ENCODE assay signal across 17 cellular contexts in genomic region chr2:25305197-25305596, GRCh38. TPM values are rescaled to one million over a fixed set of nuclear protein-coding genes. Genes with fewer than 3 reads are reported as not detected.
DNase-seq lines count a peak whose midpoint lies in the region; ATAC-seq lines count a peak whose summit lies in the region.
"Had no signal": no experiment of that assay in that cellular context is flagged by ENCODE, and none has a peak within 500 bp of the region (broad histone marks: within the 10 kb centered on the region; RNA-seq: fewer than 3 reads in every experiment).

No MANE protein-coding gene starts in this region.

- H3K9me3 Mint-ChIP-seq in CD8-positive, alpha-beta memory T cell: no peaks in the 10 kb centered on the region

- no peaks in the 10 kb centered on the region for H3K27me3 Mint-ChIP-seq in CD8-positive, alpha-beta memory T cell
- H3K27me3 Mint-ChIP-seq: activated CD4-positive, alpha-beta T cell treated with anti-CD3 and anti-CD28 coated beads for 36 hours had no signal

- DNase-seq in CD8-positive, alpha-beta memory T cell: peak in 2 of 5 donors; percentile 47 to 55
- DNase-seq in NOMO-1 treated with DMSO at 0.1 percent for 48 hours (lab: John Stamatoyannopoulos, UW; ENCODE audit: unreplicated experiment) (peak; percentile 35), cerebellar cortex (ENCODE audit: low spot score) (peak; percentile 74), Kasumi-1 (lab: John Stamatoyannopoulos, UW) (no peak)
- DNase-seq: activated CD4-positive, alpha-beta T cell treated with anti-CD3 and anti-CD28 coated beads for 36 hours; activated CD8-positive, alpha-beta memory T cell treated with anti-CD3 and anti-CD28 coated beads, Interleukin-2, amount 50 U/mL, for 4 hours; NK-92 treated with Interleukin-12 subunit alpha and Interleukin-12 subunit beta, amount 100 ng/mL, for 24 hours; SHP77; stimulated activated CD4-positive, alpha-beta T cell treated with anti-CD3 and anti-CD28 coated beads, Interleukin-4, amount 100 ng/mL, for 4 hours; T-helper 9 cell; trophoblast cell had no signal

- peak overlapping the region in 6 of 7 donors; percentile 11 to 77 (median 44) for H3K4me3 Mint-ChIP-seq in CD8-positive, alpha-beta memory T cell
- H3K4me3 Mint-ChIP-seq: activated CD4-positive, alpha-beta T cell treated with anti-CD3 and anti-CD28 coated beads for 36 hours had no signal

- H3K27ac Mint-ChIP-seq in CD8-positive, alpha-beta memory T cell: peak overlapping the region; percentile 62 to 99 (median 96)

- CTCF ChIA-PET in CD8-positive, alpha-beta memory T cell (lab: Charles Lee): interaction anchor here (0.9 to 2.3 kb wide), 2 partner anchors 18 to 28 kb away, joined by 3 to 9 read pairs; no protein-coding TSS in a partner anchor

- H3K4me1 ChIP-seq in CD8-positive, alpha-beta memory T cell (ENCODE audit: insufficient read depth, low read length): peaks cover 68% of the 10 kb centered on the region
- peaks cover 22% of the 10 kb centered on the region for H3K4me1 ChIP-seq in rectal smooth muscle tissue (ENCODE audit: control insufficient read depth, insufficient read depth, low read length)
- H3K4me1 ChIP-seq: parathyroid adenoma had no signal

- no peak overlapping the region for H3K4me3 ChIP-seq in CD8-positive, alpha-beta memory T cell (ENCODE audit: low read length)
- H3K4me3 ChIP-seq in rectal smooth muscle tissue (ENCODE audit: low read length): no peak overlapping the region
- H3K4me3 ChIP-seq: K562, left ventricle myocardium inferior had no signal

- peaks cover 78 to 89% (median 86%) of the 10 kb centered on the region in 3 donors for H3K4me1 Mint-ChIP-seq in CD8-positive, alpha-beta memory T cell

- no peak overlapping the region for H3K27ac ChIP-seq in CD8-positive, alpha-beta memory T cell (ENCODE audit: low read depth, low read length)
- peak overlapping the region; percentile 38 for H3K27ac ChIP-seq in rectal smooth muscle tissue (ENCODE audit: low read depth, low read length)
- H3K27ac ChIP-seq: left ventricle myocardium inferior, parathyroid adenoma had no signal

- H3K9ac ChIP-seq in rectal smooth muscle tissue (ENCODE audit: low read length): no peak overlapping the region
- H3K9ac ChIP-seq: parathyroid adenoma had no signal

- H3K9me3 ChIP-seq in CD8-positive, alpha-beta memory T cell (ENCODE audit: low read length): no peaks in the 10 kb centered on the region
- H3K9me3 ChIP-seq: left ventricle myocardium inferior had no signal

- no peaks in the 10 kb centered on the region for H3K27me3 ChIP-seq in CD8-positive, alpha-beta memory T cell (ENCODE audit: insufficient read depth, low read length, poor library complexity, severe bottlenecking)
- no peaks in the 10 kb centered on the region for H3K27me3 ChIP-seq in rectal smooth muscle tissue (ENCODE audit: control insufficient read depth, insufficient read depth, low read length)

- H3K36me3 ChIP-seq in CD8-positive, alpha-beta memory T cell (ENCODE audit: insufficient read depth, low read length): peaks cover 20% of the 10 kb centered on the region
- no peaks in the 10 kb centered on the region for H3K36me3 ChIP-seq in rectal smooth muscle tissue (ENCODE audit: control insufficient read depth, insufficient read depth, low read length)
- H3K36me3 ChIP-seq: left ventricle myocardium inferior had no signal

- POLR2A ChIA-PET in CD8-positive, alpha-beta memory T cell (lab: Charles Lee): interaction anchor here (1.4 kb wide), 1 partner anchor 28 kb away, joined by 4 read pairs; no protein-coding TSS in a partner anchor

- ATAC-seq in GM21423 (IDR thresholded peaks at IDR 0.05; ENCODE audit: unreplicated experiment) (no peak), HG02885 (IDR thresholded peaks at IDR 0.05; ENCODE audit: poor library complexity, unreplicated experiment) (no peak)
- ATAC-seq: activated CD4-positive, alpha-beta T cell treated with anti-CD3 and anti-CD28 coated beads for 36 hours; K562 had no signal

- peaks cover 4 to 71% (median 8%) of the 10 kb centered on the region in 3 donors for H3K36me3 Mint-ChIP-seq in CD8-positive, alpha-beta memory T cell

RNA-seq across cellular contexts. Expression of gene DNMT3A, which starts 36.5 kb away (rescaled TPM):
- 10 to 100 TPM; 77.9 to 80.7 TPM for total RNA-seq in CD8-positive, alpha-beta memory T cell
- polyA plus RNA-seq in CD8-positive, alpha-beta memory T cell: 19.4 TPM

Comparison
In these comparisons a context has a peak if more than half of its experiments do, and no peak if none do; other contexts are left out.
1. DNase-seq: peak in NOMO-1 treated with DMSO at 0.1 percent for 48 hours (single experiment) and cerebellar cortex (single experiment); none in Kasumi-1 (0 of 2).